Comparison of ENCODE assay signal across 12 cellular contexts in the genomic region with DNA sequence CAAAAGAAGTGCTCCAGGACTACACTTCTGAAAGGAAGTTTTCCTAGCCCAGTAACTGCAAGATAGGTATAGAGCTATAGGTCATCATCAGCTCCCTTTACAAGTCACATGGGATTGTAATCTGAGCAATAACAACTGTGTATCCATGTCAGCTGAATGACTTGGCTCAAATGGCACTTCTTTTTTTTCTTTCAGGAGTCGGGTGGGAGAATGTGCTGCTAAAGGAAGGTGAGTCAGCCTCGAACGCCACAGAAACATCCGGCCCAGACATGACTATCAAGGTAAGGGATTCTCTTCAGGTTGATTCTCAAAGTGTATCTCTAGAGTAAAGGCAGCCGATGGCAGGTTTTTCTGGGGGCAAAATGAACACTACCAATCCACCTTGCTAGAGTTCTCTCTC.
A peak's percentile ranks its signal among the peaks of the same experiment; 100 is the strongest.
DNase-seq lines count a peak whose midpoint lies in the region; ATAC-seq and TF ChIP-seq lines count a peak whose summit lies in the region.
"Had no signal": no experiment of that assay in that cellular context is flagged by ENCODE, and none has a peak within 500 bp of the region (broad histone marks: within the 10 kb centered on the region; RNA-seq: fewer than 3 reads in every experiment).

No MANE protein-coding gene starts in this region.

- no peak overlapping the region for H3K27ac ChIP-seq in lower lobe of right lung

- DNase-seq in stimulated activated CD4-positive, alpha-beta T cell treated with anti-CD3 and anti-CD28 coated beads, Interleukin-15, amount 100 ng/mL, for 24 hours, result peak; percentile 24
- DNase-seq in stimulated activated CD4-positive, alpha-beta T cell treated with anti-CD3 and anti-CD28 coated beads, Interleukin-12 subunit alpha, Interleukin-12 subunit beta, amount 100 ng/mL, for 4 hours, result no peak
- DNase-seq in SW480 (ENCODE audit: low spot score) (peak; percentile 34), fibroblast of pulmonary artery (ENCODE audit: low read depth) (peak; percentile 82), NCI-H1092 (lab: John Stamatoyannopoulos, UW) (no peak), lower lobe of right lung (no peak), HuH-7 (ENCODE audit: low spot score) (no peak)
- no peak for DNase-seq in stimulated activated naive CD8-positive, alpha-beta T cell treated with anti-CD3 and anti-CD28 coated beads, Interleukin-15, amount 100 ng/mL, for 72 hours
- DNase-seq: activated CD8-positive, alpha-beta memory T cell treated with anti-CD3 and anti-CD28 coated beads, Interleukin-2, amount 50 U/mL, for 4 hours; DND-41; erythroblast; naive B cell had no signal

- peak; percentile 42 for ATAC-seq in stimulated activated naive CD8-positive, alpha-beta T cell treated with anti-CD3 and anti-CD28 coated beads, Interleukin-15, amount 100 ng/mL, for 72 hours
- ATAC-seq in lower lobe of right lung, result no peak

- no peaks in the 10 kb centered on the region for H3K4me1 ChIP-seq in lower lobe of right lung

- H3K4me3 ChIP-seq in fibroblast of pulmonary artery (replicated peaks; ENCODE audit: low read depth, low read length), result no peak overlapping the region
- H3K4me3 ChIP-seq in lower lobe of right lung, result no peak overlapping the region

- no peaks in the 10 kb centered on the region for H3K27me3 Mint-ChIP-seq in stimulated activated naive CD8-positive, alpha-beta T cell treated with anti-CD3 and anti-CD28 coated beads, Interleukin-15, amount 100 ng/mL, for 72 hours
- H3K27me3 Mint-ChIP-seq: naive B cell had no signal

- TF ChIP-seq CTCF in fibroblast of pulmonary artery (IDR thresholded peaks at IDR 0.05; ENCODE audit: low read length, missing control alignments) (no peak), lower lobe of right lung (IDR thresholded peaks at IDR 0.05) (no peak)

- H3K27ac Mint-ChIP-seq in stimulated activated naive CD8-positive, alpha-beta T cell treated with anti-CD3 and anti-CD28 coated beads, Interleukin-15, amount 100 ng/mL, for 72 hours, result no peak overlapping the region

- H3K4me3 Mint-ChIP-seq in stimulated activated naive CD8-positive, alpha-beta T cell treated with anti-CD3 and anti-CD28 coated beads, Interleukin-15, amount 100 ng/mL, for 72 hours, result no peak overlapping the region
- H3K4me3 Mint-ChIP-seq: naive B cell had no signal

- H3K9me3 Mint-ChIP-seq in stimulated activated naive CD8-positive, alpha-beta T cell treated with anti-CD3 and anti-CD28 coated beads, Interleukin-15, amount 100 ng/mL, for 72 hours, result no peaks in the 10 kb centered on the region
- H3K9me3 Mint-ChIP-seq: naive B cell had no signal

- no peaks in the 10 kb centered on the region for H3K36me3 ChIP-seq in lower lobe of right lung

- no peaks in the 10 kb centered on the region for H3K27me3 ChIP-seq in lower lobe of right lung (ENCODE audit: low read depth)

- H3K4me1 Mint-ChIP-seq in stimulated activated naive CD8-positive, alpha-beta T cell treated with anti-CD3 and anti-CD28 coated beads, Interleukin-15, amount 100 ng/mL, for 72 hours, result no peaks in the 10 kb centered on the region

- H3K9me3 ChIP-seq in lower lobe of right lung, result no peaks in the 10 kb centered on the region

- intact Hi-C loops in lower lobe of right lung (cut with DNase I), result no loop called here

Comparison
In these comparisons a context has a peak if more than half of its experiments do, and no peak if none do; other contexts are left out.
1. DNase-seq: peak in stimulated activated CD4-positive, alpha-beta T cell treated with anti-CD3 and anti-CD28 coated beads, Interleukin-15, amount 100 ng/mL, for 24 hours (single experiment), SW480 (single experiment) and fibroblast of pulmonary artery (single experiment); none in stimulated activated CD4-positive, alpha-beta T cell treated with anti-CD3 and anti-CD28 coated beads, Interleukin-12 subunit alpha, Interleukin-12 subunit beta, amount 100 ng/mL, for 4 hours (single experiment), stimulated activated naive CD8-positive, alpha-beta T cell treated with anti-CD3 and anti-CD28 coated beads, Interleukin-15, amount 100 ng/mL, for 72 hours (0 of 2), NCI-H1092 (single experiment), lower lobe of right lung (single experiment) and HuH-7 (single experiment).